22 cellular contexts compared by ENCODE assay signal in the genomic region with DNA sequence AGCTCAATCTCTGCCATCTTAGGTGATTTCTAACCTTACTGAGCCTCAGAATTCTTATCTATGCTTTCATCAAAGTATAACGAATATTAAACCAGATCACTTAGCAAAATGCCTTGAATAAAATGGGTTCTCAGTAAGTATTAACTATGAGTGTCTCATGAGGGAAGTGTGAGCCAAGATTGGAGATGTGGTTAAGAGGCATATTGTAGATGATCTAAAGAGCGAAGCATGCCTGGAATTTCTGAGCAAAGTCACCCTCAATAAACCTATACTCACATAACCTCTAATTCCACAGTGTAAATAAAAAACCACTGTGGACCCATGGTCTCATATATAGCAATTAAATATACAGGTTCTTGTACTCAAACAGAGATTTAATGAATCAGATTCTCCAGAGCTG.
DNase-seq lines count a peak whose midpoint lies in the region; ATAC-seq, FAIRE-seq and TF ChIP-seq lines count a peak whose summit lies in the region.
"Had no signal": no experiment of that assay in that cellular context is flagged by ENCODE, and none has a peak within 500 bp of the region (broad histone marks: within the 10 kb centered on the region; RNA-seq: fewer than 3 reads in every experiment).

No MANE protein-coding gene starts in this region.

- H3K4me1 Mint-ChIP-seq in astrocyte (ENCODE audit: low read depth, unreplicated experiment): peaks cover 25% of the 10 kb centered on the region
- H3K4me1 Mint-ChIP-seq: neural crest cell had no signal

- H3K4me1 ChIP-seq in A673 (ENCODE audit: insufficient read depth, low read length, poor library complexity, severe bottlenecking): no peaks in the 10 kb centered on the region
- no peaks in the 10 kb centered on the region for H3K4me1 ChIP-seq in astrocyte (ENCODE audit: insufficient read depth, low read length)
- H3K4me1 ChIP-seq: psoas muscle had no signal

- BruUV-seq in A673 (replicated peaks; lab: Mats Ljungman, UMichigan): no TSS peak

- H3K4me2 ChIP-seq in astrocyte (ENCODE audit: low read length): no peak overlapping the region

- POLR2A ChIA-PET in A673 (lab: Charles Lee; ENCODE audit: low non-redundant PET): no interaction called here

- H3K27ac ChIP-seq in A673 (ENCODE audit: low read depth, low read length, poor library complexity, severe bottlenecking): no peak overlapping the region
- H3K27ac ChIP-seq in astrocyte (ENCODE audit: low read depth, low read length): peak overlapping the region; percentile 12
- H3K27ac ChIP-seq: psoas muscle, SK-N-MC had no signal

- H3K36me3 ChIP-seq in A673 (ENCODE audit: insufficient read depth, low read length, poor library complexity, severe bottlenecking) (no peaks in the 10 kb centered on the region), astrocyte (ENCODE audit: insufficient read depth, low read length) (no peaks in the 10 kb centered on the region)

- no peak overlapping the region for H3K4me3 Mint-ChIP-seq in astrocyte (ENCODE audit: unreplicated experiment)
- H3K4me3 Mint-ChIP-seq: activated naive CD8-positive, alpha-beta T cell; neural crest cell had no signal

- peaks cover 9% of the 10 kb centered on the region for H3K9me3 Mint-ChIP-seq in astrocyte (ENCODE audit: unreplicated experiment)

- H3K36me3 Mint-ChIP-seq in astrocyte (ENCODE audit: low read depth, unreplicated experiment): no peaks in the 10 kb centered on the region

- H4K20me1 ChIP-seq in astrocyte (ENCODE audit: insufficient read depth, low read length): no peaks in the 10 kb centered on the region

- FAIRE-seq in HTR-8/SVneo (lab: Jason Lieb, UNC): no peak
- no peak for FAIRE-seq in astrocyte (lab: Jason Lieb, UNC)
- FAIRE-seq: A204.1, frontal cortex had no signal

- H3K27me3 ChIP-seq in A673 (replicated peaks; ENCODE audit: insufficient read depth, low read depth, low read length, poor library complexity) (no peaks in the 10 kb centered on the region), astrocyte (ENCODE audit: insufficient read depth, low read length) (no peaks in the 10 kb centered on the region)

- H3K79me2 ChIP-seq in astrocyte (ENCODE audit: insufficient read depth, low read length): no peaks in the 10 kb centered on the region

- DNase-seq in A673 (ENCODE audit: low spot score): peak; percentile 5
- DNase-seq in HTR-8/SVneo (ENCODE audit: insufficient read length, low spot score): peak; percentile 39
- DNase-seq in astrocyte (ENCODE audit: low read depth): peak; percentile 83
- peak; percentile 63 for DNase-seq in kidney glomerular epithelial cell (lab: John Stamatoyannopoulos, UW)
- DNase-seq in activated CD8-positive, alpha-beta memory T cell treated with anti-CD3 and anti-CD28 coated beads for 24 hours: no peak
- no peak for DNase-seq in COLO829 (ENCODE audit: low spot score)
- DNase-seq in posterior cingulate gyrus: no peak
- DNase-seq: activated CD4-positive, CD25-positive, alpha-beta regulatory T cell treated with anti-CD3 and anti-CD28 coated beads, Interleukin-2, amount 50 U/mL, for 72 hours; C1 segment of cervical spinal cord; dermis blood vessel endothelial cell; KG1; mucosa of descending colon; NCI-H1105; NCI-H82; OCI-M1; psoas muscle had no signal

- peaks cover 6% of the 10 kb centered on the region for H3K27me3 Mint-ChIP-seq in astrocyte (ENCODE audit: low read depth, unreplicated experiment)
- H3K27me3 Mint-ChIP-seq: activated naive CD8-positive, alpha-beta T cell had no signal

- no peak for TF ChIP-seq CTCF in A673 (conservative IDR thresholded peaks at IDR 0.05; ENCODE audit: low read depth, low read length)
- no peak for TF ChIP-seq CTCF in astrocyte (IDR thresholded peaks at IDR 0.05; ENCODE audit: insufficient read depth, low read depth, low read length)

- intact Hi-C loops in A673 (cut with micrococcal nuclease; ENCODE audit: unreplicated experiment): no loop called here
- intact Hi-C loops in posterior cingulate gyrus (cut with DNase I): no loop called here

- no peak for ATAC-seq in GM21825 (IDR thresholded peaks at IDR 0.05; ENCODE audit: unreplicated experiment)
- ATAC-seq: mucosa of descending colon, psoas muscle had no signal

- no peak overlapping the region for H2AFZ ChIP-seq in astrocyte (ENCODE audit: low read depth, low read length)

- peak overlapping the region; percentile 73 for H3K27ac Mint-ChIP-seq in astrocyte (ENCODE audit: unreplicated experiment)
- H3K27ac Mint-ChIP-seq: activated naive CD8-positive, alpha-beta T cell had no signal

- H3K4me3 ChIP-seq in A673 (ENCODE audit: low read depth, low read length, poor library complexity, severe bottlenecking) (no peak overlapping the region), astrocyte (ENCODE audit: insufficient read depth, low read depth, low read length) (no peak overlapping the region)
- H3K4me3 ChIP-seq: mucosa of descending colon, psoas muscle, SK-N-MC had no signal

- no peaks in the 10 kb centered on the region for H3K9me3 ChIP-seq in A673 (ENCODE audit: low read depth, low read length, poor library complexity, severe bottlenecking)
- H3K9me3 ChIP-seq in astrocyte (ENCODE audit: insufficient read depth, low read depth, low read length): peaks cover 3% of the 10 kb centered on the region
- H3K9me3 ChIP-seq: psoas muscle had no signal

- CTCF ChIA-PET in A673 (lab: Charles Lee): interaction anchor here (0.9 kb wide), 1 partner anchor 25 kb away, joined by 3 read pairs; no protein-coding TSS in a partner anchor

- H3K9ac ChIP-seq in astrocyte (ENCODE audit: low read length): no peak overlapping the region

Comparison
In these comparisons a context has a peak if more than half of its experiments do, and no peak if none do; other contexts are left out.
1. DNase-seq: peak in A673 (single experiment), HTR-8/SVneo (single experiment), astrocyte (single experiment) and kidney glomerular epithelial cell (single experiment); none in activated CD8-positive, alpha-beta memory T cell treated with anti-CD3 and anti-CD28 coated beads for 24 hours (single experiment), COLO829 (single experiment) and posterior cingulate gyrus (0 of 10).